Comparison of ENCODE assay signal across 8 cellular contexts in the genomic region with DNA sequence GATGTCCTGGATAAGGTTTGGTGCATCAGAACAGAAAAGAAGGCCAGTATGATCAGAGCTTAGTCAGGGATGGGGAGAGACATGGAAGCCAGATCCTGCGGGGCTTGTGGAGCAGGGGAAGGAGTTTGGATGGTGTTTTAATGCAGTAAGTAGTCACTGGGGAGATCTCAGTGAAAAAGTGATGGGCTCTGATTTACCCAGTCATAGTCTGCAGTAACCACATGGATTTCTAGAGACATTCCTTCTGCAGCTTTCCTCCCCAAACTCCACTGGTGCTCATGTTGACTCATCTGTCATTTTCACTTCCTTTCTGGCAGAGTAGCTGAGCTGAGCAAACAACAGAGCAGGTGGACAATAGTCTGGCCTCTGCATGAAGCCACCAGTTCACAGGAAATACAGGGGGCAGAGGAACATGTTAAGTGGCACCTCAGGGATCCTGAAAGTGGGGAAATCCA.
A peak's percentile ranks its signal among the peaks of the same experiment; 100 is the strongest.
DNase-seq lines count a peak whose midpoint lies in the region; ATAC-seq and TF ChIP-seq lines count a peak whose summit lies in the region.

No MANE protein-coding gene starts in this region.

- ATAC-seq in GM18517 (IDR thresholded peaks at IDR 0.05; ENCODE audit: unreplicated experiment) (peak; percentile 64), foreskin keratinocyte (peak; percentile 71)

- no peak overlapping the region for H3K27ac ChIP-seq in foreskin keratinocyte

- no peaks in the 10 kb centered on the region for H3K27me3 ChIP-seq in foreskin keratinocyte

- DNase-seq in AG09319 (ENCODE audit: extremely low read depth, low read depth) (peak; percentile 40), HK-2 (ENCODE audit: unreplicated experiment) (peak; percentile 38), RPMI8226 (peak; percentile 69), foreskin keratinocyte (peak; percentile 63 to 77), AML-193 (lab: John Stamatoyannopoulos, UW) (no peak), NCI-H2171 treated with DMSO at 0.1 percent for 48 hours (lab: John Stamatoyannopoulos, UW) (no peak)
- DNase-seq in stimulated activated CD4-positive, alpha-beta T cell treated with anti-CD3 and anti-CD28 coated beads, Interleukin-4, amount 100 ng/mL, for 4 hours = no peak

- peaks cover 4% of the 10 kb centered on the region for H3K4me1 ChIP-seq in foreskin keratinocyte

- TF ChIP-seq CTCF in AG09319 (IDR thresholded peaks at IDR 0.05; ENCODE audit: low read depth, low read length) = no peak
- no peak for TF ChIP-seq CTCF in foreskin keratinocyte (conservative IDR thresholded peaks at IDR 0.05)

Comparison
In these comparisons a context has a peak if more than half of its experiments do, and no peak if none do; other contexts are left out.
1. DNase-seq: peak in AG09319 (single experiment), HK-2 (single experiment), RPMI8226 (single experiment) and foreskin keratinocyte (2 of 2); none in AML-193 (0 of 2), NCI-H2171 treated with DMSO at 0.1 percent for 48 hours (single experiment) and stimulated activated CD4-positive, alpha-beta T cell treated with anti-CD3 and anti-CD28 coated beads, Interleukin-4, amount 100 ng/mL, for 4 hours (0 of 2).